8 cellular contexts compared by ENCODE assay signal in the genomic region with DNA sequence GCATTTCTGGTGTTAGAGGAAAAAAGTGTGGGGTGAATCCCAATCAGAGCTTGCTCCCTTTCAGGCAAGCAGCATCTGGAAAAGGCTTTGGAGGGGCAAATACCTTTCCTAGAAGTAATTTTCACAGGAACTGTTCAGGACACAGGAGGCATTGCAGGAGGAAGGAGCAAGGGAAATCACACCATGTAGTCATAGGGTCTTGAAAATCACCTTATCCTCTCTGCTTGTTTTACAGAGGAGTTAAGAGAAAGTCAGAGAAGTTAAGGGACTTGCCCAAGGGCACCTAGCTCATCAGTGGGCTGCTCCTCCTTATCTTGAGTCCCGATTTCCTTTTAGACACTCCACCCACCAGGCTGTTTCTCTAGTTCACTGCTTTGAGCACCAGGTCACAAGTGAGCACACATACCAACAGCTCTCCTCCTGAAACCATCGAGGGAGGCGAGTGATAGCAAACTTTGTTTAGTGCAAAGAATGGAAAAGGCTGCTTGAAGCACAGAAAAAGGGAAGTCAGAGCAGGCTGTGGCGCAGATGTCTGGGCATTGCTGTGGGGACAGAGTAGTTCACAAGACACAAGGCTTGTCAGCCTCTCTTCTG.
DNase-seq lines count a peak whose midpoint lies in the region; ATAC-seq and TF ChIP-seq lines count a peak whose summit lies in the region.

No MANE protein-coding gene starts in this region.

- H3K27ac ChIP-seq in HL-60 (replicated peaks) (peak overlapping the region; percentile 44), left ventricle myocardium inferior (replicated peaks) (no peak overlapping the region), testis (no peak overlapping the region)

- H3K4me3 ChIP-seq in HL-60 (replicated peaks; ENCODE audit: insufficient read depth, low read length) (no peak overlapping the region), left ventricle myocardium inferior (no peak overlapping the region), testis (no peak overlapping the region)

- no peak for TF ChIP-seq POLR2A in testis (IDR thresholded peaks at IDR 0.05)

- intact Hi-C loops in left ventricle myocardium inferior (cut with micrococcal nuclease) = no loop called here
- intact Hi-C loops in testis (cut with DNase I; ENCODE audit: low total_unique reads) = no loop called here

- no peak for TF ChIP-seq CTCF in HL-60 (IDR thresholded peaks at IDR 0.05; ENCODE audit: insufficient read depth, low read length)
- TF ChIP-seq CTCF in left ventricle myocardium inferior (IDR thresholded peaks at IDR 0.05; ENCODE audit: borderline replicate concordance) = no peak
- TF ChIP-seq CTCF in testis (IDR thresholded peaks at IDR 0.05) = no peak

- H3K36me3 ChIP-seq in left ventricle myocardium inferior (no peaks in the 10 kb centered on the region), testis (ENCODE audit: low read depth, missing control alignments) (no peaks in the 10 kb centered on the region)

- H3K4me1 ChIP-seq in left ventricle myocardium inferior = no peaks in the 10 kb centered on the region
- peaks cover 6% of the 10 kb centered on the region for H3K4me1 ChIP-seq in testis

- ATAC-seq in GM18508 (IDR thresholded peaks at IDR 0.05; ENCODE audit: insufficient read depth, unreplicated experiment) = peak; percentile 30
- peak; percentile 56 for ATAC-seq in GM21528 (IDR thresholded peaks at IDR 0.05; ENCODE audit: low FRiP score, unreplicated experiment)

- DNase-seq in HL-60 (ENCODE audit: low read depth in 1 of 2, low spot score in 1 of 2) = peak in 1 of 2 experiments; percentile 90
- peak; percentile 18 for DNase-seq in left ventricle myocardium inferior
- DNase-seq in LoVo (ENCODE audit: low spot score) = no peak
- no peak for DNase-seq in testis
- DNase-seq in NCI-H1436 treated with DMSO at 0.1 percent for 48 hours (lab: John Stamatoyannopoulos, UW) = no peak
- DNase-seq in SHP77 treated with DMSO at 0.1 percent for 48 hours (lab: John Stamatoyannopoulos, UW) = no peak

- H3K27me3 ChIP-seq in HL-60 (ENCODE audit: insufficient read depth, poor library complexity, severe bottlenecking) (no peaks in the 10 kb centered on the region), left ventricle myocardium inferior (ENCODE audit: low read depth) (peaks cover 12% of the 10 kb centered on the region), testis (no peaks in the 10 kb centered on the region)

- 65 to 75% methylated on average over 4 of the region's 4 CpGs for WGBS in testis, 2 donors

- H3K9me3 ChIP-seq in left ventricle myocardium inferior (replicated peaks) (peaks cover 7% of the 10 kb centered on the region), testis (no peaks in the 10 kb centered on the region)
